11 cellular contexts compared by ENCODE assay signal in genomic region chr2:79511320-79511951, GRCh38. TPM values are rescaled to one million over a fixed set of nuclear protein-coding genes. Genes with fewer than 3 reads are reported as not detected.
DNase-seq lines count a peak whose midpoint lies in the region; FAIRE-seq and TF ChIP-seq lines count a peak whose summit lies in the region.
"Had no signal": no experiment of that assay in that cellular context is flagged by ENCODE, and none has a peak within 500 bp of the region (broad histone marks: within the 10 kb centered on the region; RNA-seq: fewer than 3 reads in every experiment).

No MANE protein-coding gene starts in this region.

- peak overlapping the region; percentile 77 for H3K4me3 ChIP-seq in HUES48 (ENCODE audit: low read depth, low read length)
- no peak overlapping the region for H3K4me3 ChIP-seq in astrocyte (ENCODE audit: insufficient read depth, low read depth, low read length)
- H3K4me3 ChIP-seq in BE2C (ENCODE audit: low read depth, low read length), result no peak overlapping the region; the same call in 1 of the 2 replicates
- H3K4me3 ChIP-seq in esophagus muscularis mucosa, result no peak overlapping the region

- TF ChIP-seq CTCF in astrocyte (IDR thresholded peaks at IDR 0.05; ENCODE audit: insufficient read depth, low read depth, low read length) (no peak), BE2C (IDR thresholded peaks at IDR 0.05; ENCODE audit: low read depth, low read length) (no peak), esophagus muscularis mucosa (IDR thresholded peaks at IDR 0.05) (no peak)

- intact Hi-C loops in esophagus muscularis mucosa (cut with DNase I), result no loop called here

- H3K27me3 ChIP-seq in HUES48 (ENCODE audit: control insufficient read depth, insufficient read depth, low read length) (peaks cover 6% of the 10 kb centered on the region), astrocyte (ENCODE audit: insufficient read depth, low read length) (peaks cover 2% of the 10 kb centered on the region), BE2C (no peaks in the 10 kb centered on the region), esophagus muscularis mucosa (peaks cover 0 to 48% (median 6%) of the 10 kb centered on the region in 4 donors)

- no peaks in the 10 kb centered on the region for H3K36me3 Mint-ChIP-seq in astrocyte (ENCODE audit: low read depth, unreplicated experiment)

- no peak for TF ChIP-seq EP300 in esophagus muscularis mucosa (IDR thresholded peaks at IDR 0.05)

- no peak for TF ChIP-seq POLR2A in esophagus muscularis mucosa (IDR thresholded peaks at IDR 0.05; ENCODE audit: low read depth)

- H3K79me2 ChIP-seq in astrocyte (ENCODE audit: insufficient read depth, low read length), result no peaks in the 10 kb centered on the region

- peaks cover 3% of the 10 kb centered on the region for H3K27me3 Mint-ChIP-seq in astrocyte (ENCODE audit: low read depth, unreplicated experiment)

- H3K4me1 Mint-ChIP-seq in astrocyte (ENCODE audit: low read depth, unreplicated experiment), result no peaks in the 10 kb centered on the region

- peak overlapping the region; percentile 51 for H3K4me3 Mint-ChIP-seq in astrocyte (ENCODE audit: unreplicated experiment)

- H3K4me2 ChIP-seq in astrocyte (ENCODE audit: low read length), result no peak overlapping the region

- WGBS in esophagus muscularis mucosa, result 19% methylated on average over 16 of the region's 16 CpGs

- H3K36me3 ChIP-seq in HUES48 (ENCODE audit: control insufficient read depth, insufficient read depth, low read length), result no peaks in the 10 kb centered on the region
- no peaks in the 10 kb centered on the region for H3K36me3 ChIP-seq in astrocyte (ENCODE audit: insufficient read depth, low read length)
- no peaks in the 10 kb centered on the region for H3K36me3 ChIP-seq in BE2C
- no peaks in the 10 kb centered on the region for H3K36me3 ChIP-seq in esophagus muscularis mucosa
- H3K36me3 ChIP-seq: gastroesophageal sphincter had no signal

- no peaks in the 10 kb centered on the region for H3K9me3 Mint-ChIP-seq in astrocyte (ENCODE audit: unreplicated experiment)

- H3K27ac ChIP-seq in HUES48 (ENCODE audit: low read depth, low read length) (no peak overlapping the region), astrocyte (ENCODE audit: low read depth, low read length) (no peak overlapping the region), esophagus muscularis mucosa (replicated peaks in 1 of 4) (no peak overlapping the region)
- H3K27ac ChIP-seq: gastroesophageal sphincter had no signal

- DNase-seq in A172 (ENCODE audit: low spot score) (peak; percentile 42), astrocyte (ENCODE audit: low read depth) (peak; percentile 55), islet precursor cell (peak; percentile 83), NCI-H2171 treated with DMSO at 0.1 percent for 48 hours (lab: John Stamatoyannopoulos, UW) (no peak), BE2C (no peak), NCI-H774 (lab: John Stamatoyannopoulos, UW) (no peak), esophagus muscularis mucosa (ENCODE audit: extremely low spot score) (no peak)
- DNase-seq: activated CD4-positive, CD25-positive, alpha-beta regulatory T cell; Calu3 had no signal

- H3K9ac ChIP-seq in HUES48 (ENCODE audit: low read depth, low read length) (no peak overlapping the region), astrocyte (ENCODE audit: low read length) (no peak overlapping the region)

- no peak overlapping the region for H3K27ac Mint-ChIP-seq in astrocyte (ENCODE audit: unreplicated experiment)

- H3K4me1 ChIP-seq in HUES48 (ENCODE audit: control insufficient read depth, insufficient read depth, low read length), result peaks cover 28% of the 10 kb centered on the region
- no peaks in the 10 kb centered on the region for H3K4me1 ChIP-seq in astrocyte (ENCODE audit: insufficient read depth, low read length)
- H3K4me1 ChIP-seq in BE2C, result 0 out of 2 replicates have a peak, but pooled peaks cover 5% of the 10 kb centered on the region
- peaks cover 3 to 13% (median 11%) of the 10 kb centered on the region in 4 donors for H3K4me1 ChIP-seq in esophagus muscularis mucosa

- no peak for FAIRE-seq in astrocyte (lab: Jason Lieb, UNC)

- no peaks in the 10 kb centered on the region for H3K9me3 ChIP-seq in HUES48 (ENCODE audit: control insufficient read depth, insufficient read depth, low read length)
- no peaks in the 10 kb centered on the region for H3K9me3 ChIP-seq in astrocyte (ENCODE audit: insufficient read depth, low read depth, low read length)
- no peaks in the 10 kb centered on the region for H3K9me3 ChIP-seq in BE2C
- no peaks in the 10 kb centered on the region for H3K9me3 ChIP-seq in esophagus muscularis mucosa
- H3K9me3 ChIP-seq: gastroesophageal sphincter had no signal

- H2AFZ ChIP-seq in astrocyte (ENCODE audit: low read depth, low read length), result no peak overlapping the region

- H4K20me1 ChIP-seq in astrocyte (ENCODE audit: insufficient read depth, low read length), result no peaks in the 10 kb centered on the region

RNA-seq across cellular contexts. Expression of gene CTNNA2, which starts 1.4 kb away (rescaled TPM):
- 0.31 and 0.41 TPM in 2 replicates for total RNA-seq in A172 (2014; rRNA removed; shearing (Covaris generic))
- total RNA-seq in astrocyte (3.9 and 4.3 TPM in 2 replicates), esophagus muscularis mucosa (1 to 10 TPM in 2 of 4 donors, under 1 TPM in 2; 0.42 to 2.5 (median 1.1) TPM)
- 25.6 TPM for polyA plus RNA-seq in BE2C (2012; ENCODE audit: insufficient read depth, insufficient read length, low read depth)
- total RNA-seq: Calu3 had no signal

Comparison
In these comparisons a context has a peak if more than half of its experiments do, and no peak if none do; other contexts are left out.
1. DNase-seq: peak in A172 (single experiment), astrocyte (single experiment) and islet precursor cell (single experiment); none in NCI-H2171 treated with DMSO at 0.1 percent for 48 hours (single experiment), BE2C (single experiment), NCI-H774 (single experiment) and esophagus muscularis mucosa (single experiment).